8 cellular contexts compared by ENCODE assay signal in the genomic region with DNA sequence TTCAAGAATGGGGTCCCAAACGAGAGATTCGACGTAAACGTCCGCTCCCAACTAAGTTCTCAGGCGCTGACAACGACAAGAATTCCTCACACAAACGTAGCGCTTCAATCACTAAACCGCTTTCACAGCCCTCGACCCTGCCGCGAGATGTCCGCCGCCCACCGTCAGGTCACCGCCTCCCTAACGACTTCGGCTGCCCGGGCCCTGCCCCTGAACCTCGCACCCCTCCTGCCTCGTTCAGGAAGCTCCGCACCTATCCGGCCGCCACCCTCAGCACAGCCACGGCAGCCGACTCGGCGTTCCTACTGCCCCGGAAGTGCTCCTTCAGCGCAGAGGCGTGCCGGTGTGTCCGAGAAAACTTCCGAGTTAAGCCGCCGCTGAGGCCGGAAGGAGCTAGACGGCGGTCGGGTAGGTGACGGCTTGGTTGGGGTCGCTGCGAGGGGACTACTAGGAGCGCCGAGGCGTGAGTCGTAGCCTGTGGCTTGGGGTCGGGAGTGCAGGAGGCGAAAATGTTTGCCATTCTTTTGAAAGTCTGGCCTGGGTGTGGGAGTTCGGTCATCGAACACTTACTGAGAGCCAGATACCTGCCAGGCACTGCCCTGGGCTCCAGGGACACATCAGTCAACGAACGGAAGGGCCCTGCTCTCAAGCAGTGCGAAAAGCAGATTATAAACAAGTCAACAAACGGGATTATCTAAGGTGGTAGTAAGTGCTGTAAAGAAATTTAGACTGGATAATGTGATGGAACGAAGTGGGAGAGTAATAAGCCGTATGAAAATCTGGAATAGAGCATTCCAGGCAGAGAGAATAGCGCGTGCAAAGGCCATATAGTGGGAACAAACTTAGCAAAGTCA. TPM values are rescaled to one million over a fixed set of nuclear protein-coding genes. Genes with fewer than 3 reads are reported as not detected.
DNase-seq lines count a peak whose midpoint lies in the region; ATAC-seq and TF ChIP-seq lines count a peak whose summit lies in the region.

Gene FAM114A2, minus strand, starts transcription at position 307 of the 854 bp plus-strand sequence. CDS start 3,957 bp downstream, outside the sequence.
Gene MFAP3, plus strand, starts transcription at position 364 of the 854 bp plus-strand sequence. CDS start 10,756 bp downstream, outside the sequence.

- peaks cover 40% of the 10 kb centered on the region for H3K4me1 Mint-ChIP-seq in CD14-positive monocyte
- H3K4me1 Mint-ChIP-seq in dendritic cell treated with granulocyte-macrophage colony-stimulating factor and Interleukin-4, amounts not matched to agents 40 ng/mL and 50 ng/mL, for 4 days (ENCODE audit: low read depth) = peaks cover 34% of the 10 kb centered on the region

- peak; percentile 87 for DNase-seq in CD14-positive monocyte (ENCODE audit: low spot score)
- DNase-seq in NCI-H748 treated with DMSO at 0.1 percent for 48 hours (lab: John Stamatoyannopoulos, UW) = peak; percentile 54
- DNase-seq in activated CD4-positive, alpha-beta T cell treated with anti-CD3 and anti-CD28 coated beads, Interleukin-2, amount 50 U/mL, for 24 hours (ENCODE audit: low read depth in 1 of 2, low spot score in 1 of 2) = peak; percentile 73 to 87
- peak; percentile 93 to 97 for DNase-seq in left lung
- DNase-seq in stimulated activated CD4-positive, alpha-beta T cell treated with anti-CD3 and anti-CD28 coated beads, Interleukin-2, amount 100 ng/mL, for 4 hours (ENCODE audit: low read depth) = peak; percentile 79

- intact Hi-C loops in CD14-positive monocyte (cut with micrococcal nuclease) = no loop called here
- intact Hi-C loops in dendritic cell treated with granulocyte-macrophage colony-stimulating factor and Interleukin-4, amounts not matched to agents 40 ng/mL and 50 ng/mL, for 4 days (cut with micrococcal nuclease) = loop anchor here (2.0 kb wide), 1 partner anchor 406 kb away; the partner anchor contains the start of gene SAP30L
- intact Hi-C loops in left lung (cut with DNase I) = no loop called here

- H3K9me3 Mint-ChIP-seq in CD14-positive monocyte = no peaks in the 10 kb centered on the region
- no peaks in the 10 kb centered on the region for H3K9me3 Mint-ChIP-seq in dendritic cell treated with granulocyte-macrophage colony-stimulating factor and Interleukin-4, amounts not matched to agents 40 ng/mL and 50 ng/mL, for 4 days

- no peak for TF ChIP-seq CTCF in CD14-positive monocyte (IDR thresholded peaks at IDR 0.05)
- no peak for TF ChIP-seq CTCF in left lung (IDR thresholded peaks at IDR 0.05)

- H3K9me3 ChIP-seq in left lung = no peaks in the 10 kb centered on the region

- H3K27me3 ChIP-seq in left lung = no peaks in the 10 kb centered on the region

- H3K27ac ChIP-seq in left lung = peak within 1 kb of the TSS; percentile 90 to 93

- peaks cover 5 to 12% of the 10 kb centered on the region in 2 donors for H3K36me3 Mint-ChIP-seq in CD14-positive monocyte
- peaks cover 11% of the 10 kb centered on the region for H3K36me3 Mint-ChIP-seq in dendritic cell treated with granulocyte-macrophage colony-stimulating factor and Interleukin-4, amounts not matched to agents 40 ng/mL and 50 ng/mL, for 4 days (ENCODE audit: low read depth)

- H3K4me1 ChIP-seq in left lung = peaks cover 19 to 53% of the 10 kb centered on the region in 2 donors

- ATAC-seq in GM19372 (IDR thresholded peaks at IDR 0.05; ENCODE audit: low read depth, unreplicated experiment) = peak; percentile 98
- ATAC-seq in HG03521 (IDR thresholded peaks at IDR 0.05; ENCODE audit: unreplicated experiment) = peak; percentile 98
- peak; percentile 100 for ATAC-seq in left lung

- H3K27me3 Mint-ChIP-seq in CD14-positive monocyte (ENCODE audit: low read depth in 3 of 3) = no peaks in the 10 kb centered on the region
- no peaks in the 10 kb centered on the region for H3K27me3 Mint-ChIP-seq in dendritic cell treated with granulocyte-macrophage colony-stimulating factor and Interleukin-4, amounts not matched to agents 40 ng/mL and 50 ng/mL, for 4 days

- no peaks in the 10 kb centered on the region for H3K36me3 ChIP-seq in left lung

- peak within 1 kb of the TSS; percentile 96 to 100 for H3K4me3 Mint-ChIP-seq in CD14-positive monocyte
- H3K4me3 Mint-ChIP-seq in dendritic cell treated with granulocyte-macrophage colony-stimulating factor and Interleukin-4, amounts not matched to agents 40 ng/mL and 50 ng/mL, for 4 days = peak within 1 kb of the TSS; percentile 90

- H3K27ac Mint-ChIP-seq in CD14-positive monocyte = peak within 1 kb of the TSS; percentile 90 to 98 (median 96)
- peak within 1 kb of the TSS; percentile 88 for H3K27ac Mint-ChIP-seq in dendritic cell treated with granulocyte-macrophage colony-stimulating factor and Interleukin-4, amounts not matched to agents 40 ng/mL and 50 ng/mL, for 4 days

- H3K4me3 ChIP-seq in left lung = peak within 1 kb of the TSS; percentile 68 to 87

RNA-seq across cellular contexts. Expression of gene FAM114A2, which starts in this region (rescaled TPM):
- polyA plus RNA-seq in CD14-positive monocyte = 10 to 100 TPM; 15.6 to 18.4 TPM
- total RNA-seq in left lung = 10 to 100 TPM; 35.3 to 35.4 TPM

RNA-seq across cellular contexts. Expression of gene MFAP3, which starts in this region (rescaled TPM):
- polyA plus RNA-seq in CD14-positive monocyte = 10 to 100 TPM in 1 of 2 donors, 1 to 10 TPM in 1; 8.6 to 13.1 TPM
- 10 to 100 TPM; 34.3 to 35.5 TPM for total RNA-seq in left lung

Comparison
In these comparisons a context has a peak if more than half of its experiments do, and no peak if none do; other contexts are left out.
1. Peak in every context shown above with its lines: DNase-seq, ATAC-seq, H3K4me3 ChIP-seq and H3K27ac ChIP-seq.